Comparison of ENCODE assay signal across 10 cellular contexts in the genomic region with DNA sequence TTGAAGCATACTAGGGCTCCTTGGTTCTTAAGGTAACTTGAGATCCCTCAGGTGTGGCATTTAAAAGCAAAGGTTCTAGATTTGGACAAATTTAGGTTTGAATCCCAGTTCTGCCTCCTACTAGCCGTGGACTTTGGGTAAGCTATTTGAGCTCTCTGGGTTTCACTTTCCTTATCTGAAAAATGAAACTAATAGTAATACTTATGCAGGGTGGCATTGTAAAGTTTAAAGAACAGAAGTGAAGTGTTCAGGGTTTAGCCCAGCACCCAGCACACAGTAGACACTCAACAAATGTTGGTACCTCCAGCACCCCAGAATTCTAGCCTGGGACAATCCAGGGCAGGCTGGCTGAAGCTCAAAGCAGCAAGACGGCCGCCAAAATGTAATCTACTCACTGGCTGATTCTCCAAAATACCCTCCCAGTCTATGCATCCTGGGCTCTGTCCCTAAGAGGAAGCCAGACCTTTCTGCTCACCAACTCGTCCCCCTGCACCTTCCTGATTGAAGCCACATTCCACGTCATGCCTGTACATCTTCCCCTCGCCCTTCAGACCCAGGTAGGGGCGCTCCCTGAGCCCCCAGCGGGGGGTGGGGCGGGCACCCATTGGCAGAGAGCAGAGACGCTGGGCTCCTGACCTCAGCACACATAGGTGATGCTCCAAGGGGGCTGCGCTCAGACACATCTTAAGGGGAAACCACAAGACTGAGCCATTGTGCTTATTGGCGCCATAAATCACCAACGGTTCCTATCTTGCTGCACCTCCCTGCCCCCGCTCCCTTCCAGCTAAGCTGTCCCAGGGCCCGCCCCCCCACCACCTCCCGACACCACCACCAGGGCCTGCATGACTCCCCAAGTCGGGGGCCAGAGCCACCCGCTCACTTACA.
DNase-seq lines count a peak whose midpoint lies in the region; ATAC-seq and TF ChIP-seq lines count a peak whose summit lies in the region.
"Had no signal": no experiment of that assay in that cellular context is flagged by ENCODE, and none has a peak within 500 bp of the region (broad histone marks: within the 10 kb centered on the region; RNA-seq: fewer than 3 reads in every experiment).

No MANE protein-coding gene starts in this region.

- intact Hi-C loops in right lobe of liver (cut with DNase I) = no loop called here

- H3K4me1 Mint-ChIP-seq in T-helper 1 cell treated with Interleukin-12 subunit alpha and Interleukin-12 subunit beta and Interleukin-4 antibody, amounts not matched to agents 30 μg/mL and 1 μg/mL, for 36 hours (ENCODE audit: low read depth) = peaks cover 10% of the 10 kb centered on the region

- H3K27ac ChIP-seq in right lobe of liver = peak overlapping the region in 2 of 3 donors; percentile 53 to 57
- H3K27ac ChIP-seq: coronary artery had no signal

- H3K36me3 Mint-ChIP-seq in T-helper 1 cell treated with Interleukin-12 subunit alpha and Interleukin-12 subunit beta and Interleukin-4 antibody, amounts not matched to agents 30 μg/mL and 1 μg/mL, for 36 hours (ENCODE audit: low read depth) = no peaks in the 10 kb centered on the region

- no peak for TF ChIP-seq CTCF in right lobe of liver (IDR thresholded peaks at IDR 0.05)

- DNase-seq in right lobe of liver = no peak
- DNase-seq in middle frontal gyrus (ENCODE audit: extremely low spot score, low spot score) = no peak
- no peak for DNase-seq in dermis blood vessel endothelial cell
- no peak for DNase-seq in dedifferentiated amniotic fluid mesenchymal stem cell (ENCODE audit: extremely low spot score)
- DNase-seq in cerebellar cortex (ENCODE audit: low spot score) = no peak
- DNase-seq: T-helper 9 cell had no signal

- peak; percentile 53 for ATAC-seq in GM18505 (IDR thresholded peaks at IDR 0.05; ENCODE audit: unreplicated experiment)
- ATAC-seq in GM21825 (IDR thresholded peaks at IDR 0.05; ENCODE audit: unreplicated experiment) = peak; percentile 87
- ATAC-seq in right lobe of liver = peak; percentile 66 to 87 (median 76)

- peak overlapping the region in 1 of 3 donors; percentile 18 for H3K4me3 ChIP-seq in right lobe of liver
- H3K4me3 ChIP-seq: coronary artery had no signal

- peak overlapping the region; percentile 82 for H3K27ac Mint-ChIP-seq in T-helper 1 cell treated with Interleukin-12 subunit alpha and Interleukin-12 subunit beta and Interleukin-4 antibody, amounts not matched to agents 30 μg/mL and 1 μg/mL, for 36 hours

- no peaks in the 10 kb centered on the region for H3K27me3 ChIP-seq in right lobe of liver

- 40% methylated on average over 12 of the region's 18 CpGs for WGBS in right lobe of liver (ENCODE audit: insufficient coverage, low coverage, low lambda C conversion rate, missing lambda C conversion rate)

- H3K4me3 Mint-ChIP-seq in T-helper 1 cell treated with Interleukin-12 subunit alpha and Interleukin-12 subunit beta and Interleukin-4 antibody, amounts not matched to agents 30 μg/mL and 1 μg/mL, for 36 hours = peak overlapping the region; percentile 48

- H3K27me3 Mint-ChIP-seq in T-helper 1 cell treated with Interleukin-12 subunit alpha and Interleukin-12 subunit beta and Interleukin-4 antibody, amounts not matched to agents 30 μg/mL and 1 μg/mL, for 36 hours (ENCODE audit: low read depth) = no peaks in the 10 kb centered on the region

- no peak for TF ChIP-seq POLR2A in GM18505 (IDR thresholded peaks at IDR 0.05; ENCODE audit: borderline replicate concordance, extremely low read depth, insufficient read depth, insufficient read length)
- no peak for TF ChIP-seq POLR2A in right lobe of liver (IDR thresholded peaks at IDR 0.05)

- H3K4me1 ChIP-seq in right lobe of liver = no peaks in the 10 kb centered on the region

- H3K9me3 ChIP-seq in right lobe of liver = no peaks in the 10 kb centered on the region

- no peaks in the 10 kb centered on the region for H3K36me3 ChIP-seq in right lobe of liver

- H3K9me3 Mint-ChIP-seq in T-helper 1 cell treated with Interleukin-12 subunit alpha and Interleukin-12 subunit beta and Interleukin-4 antibody, amounts not matched to agents 30 μg/mL and 1 μg/mL, for 36 hours = no peaks in the 10 kb centered on the region
